ENCODE assay signal across 8 cellular contexts in the genomic region with DNA sequence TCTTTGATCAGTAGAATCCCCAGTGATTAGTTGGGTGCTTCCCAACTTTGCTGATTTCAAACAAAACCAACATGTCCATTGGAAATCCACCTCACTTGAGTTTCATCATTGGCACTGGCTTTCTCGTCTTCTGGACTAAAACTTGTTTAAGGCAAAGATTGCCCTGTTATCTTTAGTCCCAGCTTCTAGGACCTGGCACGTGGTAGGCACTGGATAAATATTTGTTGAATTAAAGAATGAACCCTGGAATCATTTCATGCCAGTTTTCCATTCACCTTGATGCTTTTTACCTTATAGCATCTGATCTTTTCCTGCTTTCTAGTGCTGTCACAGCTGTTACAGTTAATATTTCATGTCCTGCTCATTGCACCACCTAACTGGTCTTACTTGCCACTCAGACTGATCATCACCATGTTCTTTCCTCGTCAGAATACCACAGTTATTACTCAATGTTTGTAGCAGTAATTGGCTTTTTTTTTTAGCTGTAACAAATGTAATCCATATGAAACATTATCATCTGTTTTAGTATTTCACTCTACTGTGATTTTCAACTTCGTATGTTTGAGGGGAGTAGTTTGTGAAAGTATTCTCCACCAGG. TPM values are rescaled to one million over a fixed set of nuclear protein-coding genes. Genes with fewer than 3 reads are reported as not detected.
DNase-seq lines count a peak whose midpoint lies in the region; ATAC-seq and TF ChIP-seq lines count a peak whose summit lies in the region.

No MANE protein-coding gene starts in this region.

- no peak for TF ChIP-seq RAD21 in SK-N-SH (IDR thresholded peaks at IDR 0.05; ENCODE audit: low read length)

- H3K27ac Mint-ChIP-seq in activated naive CD4-positive, alpha-beta T cell treated with anti-CD3 and anti-CD28 coated beads, Interleukin-2, amount 50 U/mL, for 24 hours: peak overlapping the region; percentile 68
- H3K27ac Mint-ChIP-seq in activated naive CD4-positive, alpha-beta T cell treated with anti-CD3 and anti-CD28 coated beads, Interleukin-2, amount 50 U/mL, for 72 hours: peak overlapping the region in 1 of 2 donors; percentile 95

- peak overlapping the region; percentile 99 for H3K4me3 Mint-ChIP-seq in activated naive CD4-positive, alpha-beta T cell treated with anti-CD3 and anti-CD28 coated beads, Interleukin-2, amount 50 U/mL, for 24 hours

- peak overlapping the region; percentile 69; the same call in 1 of the 2 replicates for H3K9ac ChIP-seq in SK-N-SH

- CTCF ChIA-PET in SK-N-SH (lab: Yijun Ruan, JAX): interaction anchor here (1.7 to 2.2 kb wide), 2 partner anchors 12 to 32 kb away, joined by 3 to 6 read pairs; no protein-coding TSS in a partner anchor

- H3K9me3 ChIP-seq in SK-N-SH (no peaks in the 10 kb centered on the region), sigmoid colon (no peaks in the 10 kb centered on the region)

- TF ChIP-seq POLR2A in sigmoid colon (IDR thresholded peaks at IDR 0.05): no peak

- H4K20me1 ChIP-seq in SK-N-SH (ENCODE audit: insufficient read depth): no peaks in the 10 kb centered on the region

- no peaks in the 10 kb centered on the region for H3K9me2 ChIP-seq in SK-N-SH

- H3K27ac ChIP-seq in SK-N-SH (ENCODE audit: low read depth in 2 of 2, low read length in 1 of 2): peak overlapping the region in 1 of 2 experiments; percentile 56; a peak in 1 of 4 replicates
- peak overlapping the region; percentile 74 to 84 (median 82) for H3K27ac ChIP-seq in sigmoid colon

- H3K4me1 ChIP-seq in SK-N-SH (ENCODE audit: control insufficient read depth in 1 of 2, insufficient read depth in 2 of 2, low read depth in 1 of 2, low read length in 1 of 2): peaks cover 11 to 16% of the 10 kb centered on the region in 2 experiments; a peak in 3 of 4 replicates
- peaks cover 0 to 42% (median 26%) of the 10 kb centered on the region in 4 donors for H3K4me1 ChIP-seq in sigmoid colon

- peaks cover 61% of the 10 kb centered on the region for H3K4me1 Mint-ChIP-seq in activated naive CD4-positive, alpha-beta T cell treated with anti-CD3 and anti-CD28 coated beads, Interleukin-2, amount 50 U/mL, for 24 hours

- H3K9me3 Mint-ChIP-seq in activated naive CD4-positive, alpha-beta T cell treated with anti-CD3 and anti-CD28 coated beads, Interleukin-2, amount 50 U/mL, for 24 hours: no peaks in the 10 kb centered on the region
- H3K9me3 Mint-ChIP-seq in activated naive CD4-positive, alpha-beta T cell treated with anti-CD3 and anti-CD28 coated beads, Interleukin-2, amount 50 U/mL, for 72 hours: peaks cover 5 to 6% of the 10 kb centered on the region in 2 donors

- H3K4me2 ChIP-seq in SK-N-SH: peak overlapping the region; percentile 81

- H3K36me3 ChIP-seq in SK-N-SH (replicated peaks in 1 of 2; ENCODE audit: control insufficient read depth in 1 of 2, insufficient read depth in 2 of 2, low read length in 1 of 2) (peaks cover 5 to 21% of the 10 kb centered on the region in 2 experiments), sigmoid colon (no peaks in the 10 kb centered on the region)

- peak overlapping the region; percentile 33; the same call in 1 of the 2 replicates for H2AFZ ChIP-seq in SK-N-SH (ENCODE audit: low read depth)

- TF ChIP-seq CTCF in SK-N-SH (IDR thresholded peaks at IDR 0.05): no peak
- no peak for TF ChIP-seq CTCF in sigmoid colon (IDR thresholded peaks at IDR 0.05)

- TF ChIP-seq EP300 in SK-N-SH (IDR thresholded peaks at IDR 0.05; ENCODE audit: borderline replicate concordance in 1 of 2, low read depth in 1 of 2, low read length in 1 of 2) (no peak), sigmoid colon (IDR thresholded peaks at IDR 0.05) (no peak)

- no peaks in the 10 kb centered on the region for H3K27me3 Mint-ChIP-seq in activated naive CD4-positive, alpha-beta T cell treated with anti-CD3 and anti-CD28 coated beads, Interleukin-2, amount 50 U/mL, for 24 hours

- POLR2A ChIA-PET in SK-N-SH (lab: Yijun Ruan, JAX): no interaction called here

- 25% methylated on average over 4 of the region's 4 CpGs for WGBS in SK-N-SH (ENCODE audit: low lambda C conversion rate)
- WGBS in sigmoid colon, 2 donors: 10 to 45% methylated on average over 4 of the region's 4 CpGs

- H3K36me3 Mint-ChIP-seq in activated naive CD4-positive, alpha-beta T cell treated with anti-CD3 and anti-CD28 coated beads, Interleukin-2, amount 50 U/mL, for 24 hours: no peaks in the 10 kb centered on the region
- H3K36me3 Mint-ChIP-seq in activated naive CD4-positive, alpha-beta T cell treated with anti-CD3 and anti-CD28 coated beads, Interleukin-2, amount 50 U/mL, for 72 hours: peaks cover 11 to 29% of the 10 kb centered on the region in 2 donors

- peaks cover 59% of the 10 kb centered on the region for H3K79me2 ChIP-seq in SK-N-SH (ENCODE audit: insufficient read depth)

- peak overlapping the region; percentile 72 to 73 for H3K4me3 ChIP-seq in SK-N-SH (ENCODE audit: low read depth in 2 of 2, low read length in 1 of 2)
- peak overlapping the region; percentile 54 to 83 (median 64) for H3K4me3 ChIP-seq in sigmoid colon

- no peaks in the 10 kb centered on the region for H3K27me3 ChIP-seq in SK-N-SH (ENCODE audit: insufficient read depth)
- H3K27me3 ChIP-seq in sigmoid colon: no peaks in the 10 kb centered on the region

- DNase-seq in activated naive CD4-positive, alpha-beta T cell treated with anti-CD3 and anti-CD28 coated beads, Interleukin-2, amount 50 U/mL, for 72 hours (ENCODE audit: low spot score in 2 of 2): no peak
- DNase-seq in SK-N-SH (no peak), fibroblast of gingiva (ENCODE audit: low read depth) (peak; percentile 74), sigmoid colon (no peak), NCI-H187 treated with DMSO at 0.1 percent for 48 hours (lab: John Stamatoyannopoulos, UW) (no peak), GM19240 (ENCODE audit: insufficient read length, low spot score) (no peak)
- DNase-seq in NK-92 treated with Interleukin-12 subunit alpha and Interleukin-12 subunit beta, amount 100 ng/mL, for 24 hours (lab: John Stamatoyannopoulos, UW): no peak

- ATAC-seq in activated naive CD4-positive, alpha-beta T cell treated with anti-CD3 and anti-CD28 coated beads, Interleukin-2, amount 50 U/mL, for 72 hours: no peak

- no peaks in the 10 kb centered on the region for H3F3A ChIP-seq in SK-N-SH (replicated peaks; ENCODE audit: insufficient read depth)

- intact Hi-C loops in sigmoid colon (cut with DNase I): loop anchor here (5.0 kb wide), 1 partner anchor 106 kb away; a partner anchor contains a TSS

TF ChIP-seq in SK-N-SH, 30 proteins besides CTCF, POLR2A, EP300 and RAD21:
- TF ChIP-seq NFIC (IDR thresholded peaks at IDR 0.05; ENCODE audit: borderline replicate concordance) (no peak), MXI1 (IDR thresholded peaks at IDR 0.05; ENCODE audit: low read depth, low read length) (peak; percentile 54; the same call in 1 of the 2 replicates), TEAD4 (IDR thresholded peaks at IDR 0.05; ENCODE audit: borderline replicate concordance, insufficient read depth) (no peak), RFX5 (IDR thresholded peaks at IDR 0.05; ENCODE audit: low read length) (no peak), RCOR1 (IDR thresholded peaks at IDR 0.05; ENCODE audit: low read length) (no peak), FOSL2 (IDR thresholded peaks at IDR 0.05; ENCODE audit: borderline replicate concordance, low read depth) (no peak; the same call in 1 of the 2 replicates), POLR2AphosphoS5 (IDR thresholded peaks at IDR 0.05; ENCODE audit: low read depth, low read length) (no peak), NRF1 (IDR thresholded peaks at IDR 0.05; ENCODE audit: low read depth, low read length) (no peak), EZH2phosphoT487 (IDR thresholded peaks at IDR 0.05; ENCODE audit: borderline replicate concordance, low read depth) (no peak)
- TF ChIP-seq, protein P1, sequence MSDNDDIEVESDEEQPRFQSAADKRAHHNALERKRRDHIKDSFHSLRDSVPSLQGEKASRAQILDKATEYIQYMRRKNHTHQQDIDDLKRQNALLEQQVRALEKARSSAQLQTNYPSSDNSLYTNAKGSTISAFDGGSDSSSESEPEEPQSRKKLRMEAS (IDR thresholded peaks at IDR 0.05; ENCODE audit: low read depth): 0 out of 2 replicates have a peak, but pooled peaks have one; percentile 50
- TF ChIP-seq, protein P2, sequence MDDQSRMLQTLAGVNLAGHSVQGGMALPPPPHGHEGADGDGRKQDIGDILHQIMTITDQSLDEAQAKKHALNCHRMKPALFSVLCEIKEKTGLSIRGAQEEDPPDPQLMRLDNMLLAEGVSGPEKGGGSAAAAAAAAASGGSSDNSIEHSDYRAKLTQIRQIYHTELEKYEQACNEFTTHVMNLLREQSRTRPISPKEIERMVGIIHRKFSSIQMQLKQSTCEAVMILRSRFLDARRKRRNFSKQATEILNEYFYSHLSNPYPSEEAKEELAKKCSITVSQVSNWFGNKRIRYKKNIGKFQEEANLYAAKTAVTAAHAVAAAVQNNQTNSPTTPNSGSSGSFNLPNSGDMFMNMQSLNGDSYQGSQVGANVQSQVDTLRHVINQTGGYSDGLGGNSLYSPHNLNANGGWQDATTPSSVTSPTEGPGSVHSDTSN (IDR thresholded peaks at IDR 0.05): peak; percentile 40; the same call in 1 of the 2 replicates
- TF ChIP-seq, protein P3, sequence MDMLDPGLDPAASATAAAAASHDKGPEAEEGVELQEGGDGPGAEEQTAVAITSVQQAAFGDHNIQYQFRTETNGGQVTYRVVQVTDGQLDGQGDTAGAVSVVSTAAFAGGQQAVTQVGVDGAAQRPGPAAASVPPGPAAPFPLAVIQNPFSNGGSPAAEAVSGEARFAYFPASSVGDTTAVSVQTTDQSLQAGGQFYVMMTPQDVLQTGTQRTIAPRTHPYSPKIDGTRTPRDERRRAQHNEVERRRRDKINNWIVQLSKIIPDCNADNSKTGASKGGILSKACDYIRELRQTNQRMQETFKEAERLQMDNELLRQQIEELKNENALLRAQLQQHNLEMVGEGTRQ (IDR thresholded peaks at IDR 0.05; ENCODE audit: borderline replicate concordance, low read depth, low read length): no peak
TF ChIP-seq in SK-N-SH: peak in this region for 3.

RNA-seq across cellular contexts. Expression of a gene that starts 7.3 kb away (rescaled TPM):
- total RNA-seq in activated naive CD4-positive, alpha-beta T cell treated with anti-CD3 and anti-CD28 coated beads, Interleukin-2, amount 50 U/mL, for 72 hours: under 1 TPM; 0.07 to 0.18 TPM
- polyA plus RNA-seq in SK-N-SH (2012; rRNA removed) (0.03 and 0.10 TPM in 2 replicates), sigmoid colon (not detected)
- 0.03 and 0.07 TPM in 2 replicates for polyA plus RNA-seq in SK-N-SH (2012; cell fraction: cytosol; rRNA removed)
- 0.04 and 0.13 TPM in 2 replicates for polyA plus RNA-seq in SK-N-SH (2012; cell fraction: nucleus; rRNA removed)
- total RNA-seq in sigmoid colon: not detected
